Comparison of ENCODE assay signal across 18 cellular contexts in the genomic region with DNA sequence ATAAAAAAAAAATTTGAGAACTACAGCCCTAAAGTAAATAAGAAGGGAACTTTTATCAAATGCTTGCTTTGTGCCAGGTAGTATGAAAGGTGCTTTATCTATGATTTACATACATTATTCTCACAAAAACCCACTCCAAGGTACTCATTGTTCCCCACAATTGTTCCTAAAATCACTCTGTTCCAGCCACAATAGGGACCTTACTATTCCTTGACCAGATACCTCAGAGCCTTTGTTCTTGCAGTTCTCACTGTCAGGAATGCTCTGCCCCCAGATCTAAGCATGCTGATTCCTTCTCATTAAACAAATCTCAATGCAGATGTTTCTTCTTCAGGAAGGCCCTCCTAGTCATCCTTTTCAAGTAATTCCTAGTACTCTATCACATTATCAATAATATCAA.
"Had no signal": no experiment of that assay in that cellular context is flagged by ENCODE, and none has a peak within 500 bp of the region (broad histone marks: within the 10 kb centered on the region; RNA-seq: fewer than 3 reads in every experiment).

No MANE protein-coding gene starts in this region.

- H3K4me3 Mint-ChIP-seq: naive thymus-derived CD4-positive, alpha-beta T cell had no signal

- ATAC-seq: activated CD4-positive, CD25-positive, alpha-beta regulatory T cell treated with anti-CD3 and anti-CD28 coated beads, Interleukin-2, amount 50 U/mL, for 24 hours; left colon; naive thymus-derived CD4-positive, alpha-beta T cell; right lobe of liver had no signal

- H3K27me3 Mint-ChIP-seq: naive thymus-derived CD4-positive, alpha-beta T cell had no signal

- H3K4me1 ChIP-seq: right lobe of liver had no signal

- DNase-seq: activated CD4-positive, alpha-beta T cell treated with anti-CD3 and anti-CD28 coated beads, Interleukin-2, amount 50 U/mL, for 4 hours; activated naive CD4-positive, alpha-beta T cell treated with anti-CD3 and anti-CD28 coated beads, Interleukin-2, amount 50 U/mL, for 16 hours; activated T-cell treated with anti-CD3 and anti-CD28 coated beads for 4 hours; left colon; naive thymus-derived CD4-positive, alpha-beta T cell; right lobe of liver; stimulated activated CD4-positive, alpha-beta T cell treated with anti-CD3 and anti-CD28 coated beads, Interleukin-4, amount 100 ng/mL, for 4 hours; stimulated activated CD8-positive, alpha-beta memory T cell treated with anti-CD3 and anti-CD28 coated beads, Interleukin-4, amount 100 ng/mL, for 48 hours; stimulated activated naive CD4-positive, alpha-beta T cell treated with Interleukin-2 at 50 U/mL for 16 hours; trophoblast cell had no signal

- H3K27me3 ChIP-seq: cardiac muscle cell, esophagus muscularis mucosa, hepatocyte, right lobe of liver, suprapubic skin had no signal

- H3K9me3 ChIP-seq: esophagus muscularis mucosa, right lobe of liver, suprapubic skin had no signal

- H3K4me3 ChIP-seq: cardiac muscle cell, esophagus muscularis mucosa, hepatocyte, lung, right lobe of liver, smooth muscle cell, suprapubic skin had no signal

- H3K27ac ChIP-seq: cardiac muscle cell, esophagus muscularis mucosa, hepatocyte, right lobe of liver, suprapubic skin had no signal

- H3K27ac Mint-ChIP-seq: activated T-helper 2 cell treated with anti-CD3 and anti-CD28 coated beads, Interferon-gamma antibody, Interleukin-2, Interleukin-4, amounts not matched to agents 10 μg/mL and 5 μg/mL and 100 μg/mL, durations not matched to agents 14 hours and 24 hours and 36 hours had no signal

- H3K9me3 Mint-ChIP-seq: activated T-helper 2 cell treated with anti-CD3 and anti-CD28 coated beads, Interferon-gamma antibody, Interleukin-2, Interleukin-4, amounts not matched to agents 10 μg/mL and 5 μg/mL and 100 μg/mL, durations not matched to agents 14 hours and 24 hours and 36 hours; naive thymus-derived CD4-positive, alpha-beta T cell had no signal

- H3K36me3 ChIP-seq: right lobe of liver had no signal
